In genomic region chr22:25081409-25081824, GRCh38 we compare ENCODE assay signal across 8 cellular contexts.
DNase-seq lines count a peak whose midpoint lies in the region; ATAC-seq and TF ChIP-seq lines count a peak whose summit lies in the region.

No MANE protein-coding gene starts in this region.

- no peaks in the 10 kb centered on the region for H3K36me3 ChIP-seq in DOHH2 (ENCODE audit: control insufficient read depth, low read length)
- no peaks in the 10 kb centered on the region for H3K36me3 ChIP-seq in neural progenitor cell

- H3K9me3 ChIP-seq in DOHH2 (ENCODE audit: control insufficient read depth, insufficient read depth, low read length), result no peaks in the 10 kb centered on the region
- no peaks in the 10 kb centered on the region for H3K9me3 ChIP-seq in neural progenitor cell (ENCODE audit: low read depth)

- TF ChIP-seq CTCF in DOHH2 (IDR thresholded peaks at IDR 0.05; ENCODE audit: low read depth, low read length, poor library complexity, severe bottlenecking), result peak; percentile 69
- peak; percentile 81 for TF ChIP-seq CTCF in VCaP (conservative IDR thresholded peaks at IDR 0.05)
- TF ChIP-seq CTCF in neural progenitor cell (IDR thresholded peaks at IDR 0.05), result peak; percentile 70

- no peaks in the 10 kb centered on the region for H3F3A ChIP-seq in DOHH2 (ENCODE audit: control insufficient read depth, insufficient read depth)
- peaks cover 5% of the 10 kb centered on the region for H3F3A ChIP-seq in neural progenitor cell (ENCODE audit: low read depth)

- no peaks in the 10 kb centered on the region for H3K9me3 Mint-ChIP-seq in neural progenitor cell

- H3K4me1 ChIP-seq in DOHH2 (ENCODE audit: control insufficient read depth, low read length), result peaks cover under 1% of the 10 kb centered on the region; the same call in 1 of the 2 replicates
- peaks cover 29% of the 10 kb centered on the region for H3K4me1 ChIP-seq in neural progenitor cell

- H3K9ac ChIP-seq in neural progenitor cell, result no peak overlapping the region

- peak; percentile 26 for DNase-seq in HT-29 (ENCODE audit: low spot score)
- DNase-seq in effector CD8-positive, alpha-beta T cell (lab: John Stamatoyannopoulos, UW), result peak; percentile 17
- peak; percentile 58 for DNase-seq in neural progenitor cell (ENCODE audit: low spot score)
- no peak for DNase-seq in DMS114 treated with DMSO at 0.1 percent for 48 hours (lab: John Stamatoyannopoulos, UW; ENCODE audit: unreplicated experiment)
- DNase-seq in occipital lobe (lab: John Stamatoyannopoulos, UW), result no peak

- H3K27me3 ChIP-seq in DOHH2 (ENCODE audit: control insufficient read depth, low read length) (0 out of 2 replicates have a peak, but pooled peaks cover 1% of the 10 kb centered on the region), neural progenitor cell (no peaks in the 10 kb centered on the region)

- H4K20me1 ChIP-seq in DOHH2 (ENCODE audit: control insufficient read depth, insufficient read depth, low read depth, low read length) (no peaks in the 10 kb centered on the region), neural progenitor cell (ENCODE audit: low read depth) (peaks cover 65% of the 10 kb centered on the region)

- H3K79me2 ChIP-seq in DOHH2 (ENCODE audit: control insufficient read depth, low read length), result no peaks in the 10 kb centered on the region
- H3K79me2 ChIP-seq in neural progenitor cell (ENCODE audit: low read depth), result peaks cover 4% of the 10 kb centered on the region

- no peak overlapping the region for H3K4me3 Mint-ChIP-seq in neural progenitor cell

- no peak for ATAC-seq in HG02852 (IDR thresholded peaks at IDR 0.05; ENCODE audit: unreplicated experiment)

- no peak overlapping the region for H3K27ac ChIP-seq in DOHH2 (ENCODE audit: low read depth, low read length)
- H3K27ac ChIP-seq in VCaP, result no peak overlapping the region
- H3K27ac ChIP-seq in neural progenitor cell, result no peak overlapping the region

- H2AFZ ChIP-seq in neural progenitor cell (replicated peaks), result no peak overlapping the region

- H3K9me2 ChIP-seq in DOHH2 (replicated peaks; ENCODE audit: control insufficient read depth, low read length), result no peaks in the 10 kb centered on the region

- H3K36me3 Mint-ChIP-seq in neural progenitor cell, result no peaks in the 10 kb centered on the region

- H3K4me2 ChIP-seq in DOHH2 (ENCODE audit: low read length) (no peak overlapping the region), neural progenitor cell (no peak overlapping the region)

- H3K4me3 ChIP-seq in DOHH2 (ENCODE audit: low read length), result no peak overlapping the region
- H3K4me3 ChIP-seq in neural progenitor cell, result no peak overlapping the region

- peaks cover 18% of the 10 kb centered on the region for H3K4me1 Mint-ChIP-seq in neural progenitor cell

- H3K27me3 Mint-ChIP-seq in neural progenitor cell (ENCODE audit: insufficient read depth, low read depth), result peaks cover 2% of the 10 kb centered on the region

- H3K27ac Mint-ChIP-seq in neural progenitor cell, result peak overlapping the region; percentile 74

Comparison
In these comparisons a context has a peak if more than half of its experiments do, and no peak if none do; other contexts are left out.
1. DNase-seq: peak in HT-29 (single experiment), effector CD8-positive, alpha-beta T cell (single experiment) and neural progenitor cell (single experiment); none in DMS114 treated with DMSO at 0.1 percent for 48 hours (single experiment) and occipital lobe (single experiment).
2. Peak in every context shown above with its lines, with median percentiles within 50 percentile points of each other: CTCF ChIP-seq.